Comparison of ENCODE assay signal across 24 cellular contexts in genomic region chr1:10836726-10837125, GRCh38.
"Had no signal": no experiment of that assay in that cellular context is flagged by ENCODE, and none has a peak within 500 bp of the region (broad histone marks: within the 10 kb centered on the region; RNA-seq: fewer than 3 reads in every experiment).

No MANE protein-coding gene starts in this region.

- H3K36me3 Mint-ChIP-seq: activated naive CD4-positive, alpha-beta T cell treated with anti-CD3 and anti-CD28 coated beads, Interleukin-2, amount 50 U/mL, for 72 hours; mesothelial cell of epicardium; naive B cell had no signal

- DNase-seq: activated CD4-positive, alpha-beta T cell treated with anti-CD3 and anti-CD28 coated beads for 4 hours; activated CD4-positive, alpha-beta T cell treated with anti-CD3 and anti-CD28 coated beads, Interleukin-2, amount 50 U/mL, for 4 hours; activated naive CD4-positive, alpha-beta T cell; activated T-cell treated with anti-CD3 and anti-CD28 coated beads for 4 hours; activated T-cell treated with anti-CD3 and anti-CD28 coated beads, Interleukin-2, amount 50 U/mL, for 72 hours; dermis blood vessel endothelial cell; effector CD4-positive, alpha-beta T cell; esophagus squamous epithelium; foreskin melanocyte; left ventricle myocardium inferior; naive B cell; nephron progenitor cell; pancreas; stimulated activated CD4-positive, alpha-beta T cell treated with anti-CD3 and anti-CD28 coated beads, Interleukin-15, amount 100 ng/mL, for 24 hours; stimulated activated CD4-positive, alpha-beta T cell treated with anti-CD3 and anti-CD28 coated beads, Interleukin-2, amount 100 ng/mL, for 24 hours; stimulated activated naive CD4-positive, alpha-beta T cell had no signal

- H3K4me1 Mint-ChIP-seq: central memory CD8-positive, alpha-beta T cell had no signal

- H3K27ac Mint-ChIP-seq: activated naive CD4-positive, alpha-beta T cell treated with anti-CD3 and anti-CD28 coated beads, Interleukin-2, amount 50 U/mL, for 72 hours; activated T-cell treated with anti-CD3 and anti-CD28 coated beads, Interleukin-2, amount 50 U/mL, for 72 hours; mesothelial cell of epicardium; naive B cell; T-helper 2 cell treated with Interferon-gamma antibody and Interleukin-4, amounts not matched to agents 5 μg/mL and 100 μg/mL, for 36 hours had no signal

- H3K4me1 ChIP-seq: breast epithelium, pancreas had no signal

- ATAC-seq: activated T-cell treated with anti-CD3 and anti-CD28 coated beads, Interleukin-2, amount 50 U/mL, for 72 hours had no signal

- H3K27me3 ChIP-seq: pancreas had no signal

- H3K36me3 ChIP-seq: breast epithelium, esophagus squamous epithelium, left ventricle myocardium inferior, pancreas, suprapubic skin, tibial nerve had no signal

- H3K4me3 ChIP-seq: breast epithelium, left ventricle myocardium inferior, pancreas, suprapubic skin, tibial nerve had no signal

- H3K27ac ChIP-seq: breast epithelium, epithelial cell of prostate, esophagus squamous epithelium, left ventricle myocardium inferior, pancreas, suprapubic skin, tibial nerve had no signal

- H3K9me3 ChIP-seq: breast epithelium, esophagus squamous epithelium, left ventricle myocardium inferior, pancreas, suprapubic skin, tibial nerve had no signal

- H3K4me3 Mint-ChIP-seq: activated T-cell treated with anti-CD3 and anti-CD28 coated beads, Interleukin-2, amount 50 U/mL, for 72 hours; central memory CD8-positive, alpha-beta T cell; mesothelial cell of epicardium; naive B cell; nephron progenitor cell; T-helper 2 cell treated with Interferon-gamma antibody and Interleukin-4, amounts not matched to agents 5 μg/mL and 100 μg/mL, for 36 hours had no signal

- H3K9me3 Mint-ChIP-seq: central memory CD8-positive, alpha-beta T cell; mesothelial cell of epicardium; nephron progenitor cell; T-helper 2 cell treated with Interferon-gamma antibody and Interleukin-4, amounts not matched to agents 5 μg/mL and 100 μg/mL, for 36 hours had no signal
